11 cellular contexts compared by ENCODE assay signal in genomic region chr14:103828315-103828967, GRCh38. TPM values are rescaled to one million over a fixed set of nuclear protein-coding genes. Genes with fewer than 3 reads are reported as not detected.
A peak's percentile ranks its signal among the peaks of the same experiment; 100 is the strongest.
DNase-seq lines count a peak whose midpoint lies in the region; ATAC-seq, FAIRE-seq and TF ChIP-seq lines count a peak whose summit lies in the region.
"Had no signal": no experiment of that assay in that cellular context is flagged by ENCODE, and none has a peak within 500 bp of the region (broad histone marks: within the 10 kb centered on the region; RNA-seq: fewer than 3 reads in every experiment).

No MANE protein-coding gene starts in this region.

- peaks cover 5% of the 10 kb centered on the region; the same call in 1 of the 2 replicates for H4K20me1 ChIP-seq in PC-3 (ENCODE audit: low read length)

- H3K27me3 ChIP-seq in PC-3 (ENCODE audit: low read length), result no peaks in the 10 kb centered on the region
- no peaks in the 10 kb centered on the region for H3K27me3 ChIP-seq in pancreas
- H3K27me3 ChIP-seq: SJCRH30 had no signal

- no peak overlapping the region for H3K9ac ChIP-seq in PC-3 (ENCODE audit: low read length)

- no peaks in the 10 kb centered on the region for H3F3A ChIP-seq in PC-3 (ENCODE audit: low read length, unreplicated experiment)

- ATAC-seq in PC-3 (no peak), pancreas (peak; percentile 15 to 48 (median 22))

- intact Hi-C loops in PC-3 (cut with micrococcal nuclease) (no loop called here), pancreas (cut with DNase I) (no loop called here)

- no peak overlapping the region for H3K27ac ChIP-seq in PC-3 (ENCODE audit: low read length)
- H3K27ac ChIP-seq in pancreas, result peak overlapping the region in 1 of 4 donors; percentile 15
- H3K27ac ChIP-seq: SJCRH30, skin epidermis had no signal

- peak; percentile 40 for DNase-seq in GM03348 (ENCODE audit: low spot score)
- peak; percentile 30 for DNase-seq in PC-3
- DNase-seq in fibroblast of the conjunctiva (ENCODE audit: low read depth), result peak; percentile 14
- DNase-seq in pancreas, result peak in 4 of 6 donors; percentile 30 to 79 (median 44)
- no peak for DNase-seq in NCI-H774 (lab: John Stamatoyannopoulos, UW)
- DNase-seq in GF-D8 (lab: John Stamatoyannopoulos, UW), result no peak
- no peak for DNase-seq in GOT3 (lab: John Stamatoyannopoulos, UW)
- no peak for DNase-seq in DMS79 treated with DMSO at 0.1 percent for 48 hours (lab: John Stamatoyannopoulos, UW)
- DNase-seq: DMS79, SJCRH30 had no signal

- no peak for FAIRE-seq in pancreas (lab: Jason Lieb, UNC)

- CTCF ChIA-PET in PC-3 (lab: Charles Lee), result no interaction called here

- no peak overlapping the region for H2AFZ ChIP-seq in PC-3 (ENCODE audit: low read length)

- H3K4me1 ChIP-seq in PC-3 (ENCODE audit: insufficient read depth, low read length) (peaks cover 6% of the 10 kb centered on the region; the same call in 1 of the 2 replicates), pancreas (peaks cover 25 to 40% (median 26%) of the 10 kb centered on the region in 3 donors)
- H3K4me1 ChIP-seq: SJCRH30 had no signal

- H3K4me2 ChIP-seq in PC-3 (ENCODE audit: low read length), result no peak overlapping the region

- H3K36me3 ChIP-seq in PC-3 (ENCODE audit: low read depth, low read length) (no peaks in the 10 kb centered on the region), pancreas (no peaks in the 10 kb centered on the region)
- H3K36me3 ChIP-seq: SJCRH30 had no signal

- WGBS in pancreas, 2 donors, result 37% methylated on average over 9 of the region's 9 CpGs

- BruUV-seq in PC-3 (replicated peaks; lab: Mats Ljungman, UMichigan), result no TSS peak

- no peaks in the 10 kb centered on the region for H3K9me3 ChIP-seq in PC-3 (ENCODE audit: low read length)
- H3K9me3 ChIP-seq in pancreas, result no peaks in the 10 kb centered on the region
- H3K9me3 ChIP-seq: SJCRH30 had no signal

- H3K4me3 ChIP-seq in PC-3 (ENCODE audit: low read length), result no peak overlapping the region
- H3K4me3 ChIP-seq in pancreas, result no peak overlapping the region
- H3K4me3 ChIP-seq: SJCRH30, skin epidermis had no signal

- H3K79me2 ChIP-seq in PC-3 (ENCODE audit: low read length), result peaks cover 70% of the 10 kb centered on the region

- POLR2A ChIA-PET in PC-3 (lab: Charles Lee; ENCODE audit: unreplicated experiment), result no interaction called here

- TF ChIP-seq CTCF in PC-3 (conservative IDR thresholded peaks at IDR 0.05; ENCODE audit: low read depth, low read length) (no peak), pancreas (IDR thresholded peaks at IDR 0.05) (no peak)

- no peaks in the 10 kb centered on the region for H3K9me2 ChIP-seq in PC-3 (replicated peaks; ENCODE audit: low read length)

RNA-seq across cellular contexts. Expression of gene PPP1R13B, which starts 18.9 kb away (rescaled TPM):
- 13.0 and 16.4 TPM in 2 replicates for total RNA-seq in PC-3 (2014; rRNA removed)
- 10 to 100 TPM; 20.9 to 33.9 (median 24.5) TPM for total RNA-seq in pancreas
- polyA plus RNA-seq in pancreas, result 10 to 100 TPM; 31.4 to 33.8 TPM

Comparison
In these comparisons a context has a peak if more than half of its experiments do, and no peak if none do; other contexts are left out.
1. DNase-seq: peak in GM03348 (single experiment), PC-3 (single experiment), fibroblast of the conjunctiva (single experiment) and pancreas (4 of 6); none in NCI-H774 (single experiment), GF-D8 (single experiment), GOT3 (single experiment) and DMS79 treated with DMSO at 0.1 percent for 48 hours (single experiment).